Comparison of ENCODE assay signal across 14 cellular contexts in the genomic region with DNA sequence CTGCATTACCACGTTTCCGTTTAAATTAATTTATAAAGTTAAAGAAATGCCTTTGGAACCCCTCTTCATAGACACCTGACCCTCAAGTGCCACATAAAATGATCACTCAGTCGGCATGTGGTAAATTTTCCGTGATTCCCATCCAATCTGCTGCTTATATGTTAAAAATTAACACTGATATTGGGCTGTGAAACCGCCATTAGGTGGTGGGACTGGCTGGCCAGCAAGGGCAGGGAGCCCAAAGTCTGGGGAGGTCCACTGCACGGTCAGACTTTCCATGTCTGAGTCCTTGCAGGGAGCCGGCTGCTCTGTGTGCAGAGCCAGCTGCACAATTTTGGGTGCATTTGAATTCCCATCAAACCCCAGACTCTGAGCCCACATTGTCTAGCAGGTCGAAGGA.
"Had no signal": no experiment of that assay in that cellular context is flagged by ENCODE, and none has a peak within 500 bp of the region (broad histone marks: within the 10 kb centered on the region; RNA-seq: fewer than 3 reads in every experiment).

No MANE protein-coding gene starts in this region.

- H3K9me3 ChIP-seq: ovary, thoracic aorta had no signal

- DNase-seq: activated CD4-positive, alpha-beta T cell treated with anti-CD3 and anti-CD28 coated beads, Interleukin-2, amount 50 U/mL, for 4 hours; activated CD4-positive, CD25-positive, alpha-beta regulatory T cell treated with anti-CD3 and anti-CD28 coated beads, Interleukin-2, amount 50 U/mL, for 72 hours; activated naive CD4-positive, alpha-beta T cell treated with Interleukin-2 at 50 U/mL for 16 hours; activated T-cell treated with anti-CD3 and anti-CD28 coated beads for 4 hours; anterior cingulate cortex; effector memory CD8-positive, alpha-beta T cell; erythroblast; ovary; T-cell; T1000 had no signal

- H3K27me3 Mint-ChIP-seq: activated T-helper 17 cell treated with anti-CD3 and anti-CD28 coated beads, Interleukin-2, amount 50 U/mL, for 72 hours; T-cell had no signal

- H3K4me1 Mint-ChIP-seq: stimulated activated effector memory CD8-positive, alpha-beta T cell treated with anti-CD3 and anti-CD28 coated beads, Interleukin-12 subunit alpha, Interleukin-12 subunit beta, amount 100 ng/mL, for 72 hours had no signal

- H3K27ac Mint-ChIP-seq: dendritic cell treated with granulocyte-macrophage colony-stimulating factor and Interleukin-4, amounts not matched to agents 40 ng/mL and 50 ng/mL, for 4 days; effector memory CD8-positive, alpha-beta T cell; stimulated activated effector memory CD8-positive, alpha-beta T cell treated with anti-CD3 and anti-CD28 coated beads, Interleukin-12 subunit alpha, Interleukin-12 subunit beta, amount 100 ng/mL, for 72 hours; T-cell had no signal

- H3K4me3 ChIP-seq: ovary, thoracic aorta had no signal

- H3K9me3 Mint-ChIP-seq: activated T-helper 17 cell treated with anti-CD3 and anti-CD28 coated beads, Interleukin-2, amount 50 U/mL, for 72 hours; dendritic cell treated with granulocyte-macrophage colony-stimulating factor and Interleukin-4, amounts not matched to agents 40 ng/mL and 50 ng/mL, for 4 days; effector memory CD8-positive, alpha-beta T cell; stimulated activated effector memory CD8-positive, alpha-beta T cell treated with anti-CD3 and anti-CD28 coated beads, Interleukin-12 subunit alpha, Interleukin-12 subunit beta, amount 100 ng/mL, for 72 hours; T-cell had no signal

- H3K36me3 ChIP-seq: ovary, thoracic aorta had no signal

- H3K4me3 Mint-ChIP-seq: activated T-helper 17 cell treated with anti-CD3 and anti-CD28 coated beads, Interleukin-2, amount 50 U/mL, for 72 hours; dendritic cell treated with granulocyte-macrophage colony-stimulating factor and Interleukin-4, amounts not matched to agents 40 ng/mL and 50 ng/mL, for 4 days; effector memory CD8-positive, alpha-beta T cell; stimulated activated effector memory CD8-positive, alpha-beta T cell treated with anti-CD3 and anti-CD28 coated beads, Interleukin-12 subunit alpha, Interleukin-12 subunit beta, amount 100 ng/mL, for 72 hours; T-cell had no signal

- H3K27me3 ChIP-seq: ovary had no signal

- H3K27ac ChIP-seq: ovary, thoracic aorta had no signal

- H3K36me3 Mint-ChIP-seq: stimulated activated effector memory CD8-positive, alpha-beta T cell treated with anti-CD3 and anti-CD28 coated beads, Interleukin-12 subunit alpha, Interleukin-12 subunit beta, amount 100 ng/mL, for 72 hours had no signal
